Comparison of ENCODE assay signal across 9 cellular contexts in genomic region chr12:126617312-126617711, GRCh38.
DNase-seq lines count a peak whose midpoint lies in the region; ATAC-seq and TF ChIP-seq lines count a peak whose summit lies in the region.
"Had no signal": no experiment of that assay in that cellular context is flagged by ENCODE, and none has a peak within 500 bp of the region (broad histone marks: within the 10 kb centered on the region; RNA-seq: fewer than 3 reads in every experiment).

No MANE protein-coding gene starts in this region.

- H3K27me3 Mint-ChIP-seq in effector memory CD8-positive, alpha-beta T cell = peaks cover 5 to 11% of the 10 kb centered on the region in 2 donors
- no peaks in the 10 kb centered on the region for H3K27me3 Mint-ChIP-seq in stimulated activated naive CD8-positive, alpha-beta T cell treated with anti-CD3 and anti-CD28 coated beads, Interleukin-15, amount 100 ng/mL, for 72 hours

- H3K36me3 ChIP-seq in SJCRH30 (no peaks in the 10 kb centered on the region), kidney epithelial cell (ENCODE audit: control insufficient read depth, insufficient read depth, low read length) (no peaks in the 10 kb centered on the region)
- H3K36me3 ChIP-seq: ascending aorta had no signal

- no peak overlapping the region for H3K4me3 Mint-ChIP-seq in effector memory CD8-positive, alpha-beta T cell
- no peak overlapping the region for H3K4me3 Mint-ChIP-seq in stimulated activated naive CD8-positive, alpha-beta T cell treated with anti-CD3 and anti-CD28 coated beads, Interleukin-15, amount 100 ng/mL, for 72 hours

- H3K27ac Mint-ChIP-seq in effector memory CD8-positive, alpha-beta T cell = no peak overlapping the region
- no peak overlapping the region for H3K27ac Mint-ChIP-seq in stimulated activated naive CD8-positive, alpha-beta T cell treated with anti-CD3 and anti-CD28 coated beads, Interleukin-15, amount 100 ng/mL, for 72 hours

- H3K4me1 ChIP-seq in SJCRH30 = no peaks in the 10 kb centered on the region
- H3K4me1 ChIP-seq: ascending aorta had no signal

- H3K4me3 ChIP-seq in HFF-Myc (replicated peaks; ENCODE audit: low read depth, low read length) (no peak overlapping the region), SJCRH30 (no peak overlapping the region), kidney epithelial cell (ENCODE audit: low read depth, low read length) (no peak overlapping the region)
- H3K4me3 ChIP-seq: ascending aorta had no signal

- H3K9me3 ChIP-seq in SJCRH30 (replicated peaks) = no peaks in the 10 kb centered on the region

- no peaks in the 10 kb centered on the region for H3K36me3 Mint-ChIP-seq in effector memory CD8-positive, alpha-beta T cell (ENCODE audit: insufficient read depth)

- H3K27me3 ChIP-seq in SJCRH30 = no peaks in the 10 kb centered on the region
- H3K27me3 ChIP-seq in kidney epithelial cell (ENCODE audit: control insufficient read depth, insufficient read depth, low read length) = no peaks in the 10 kb centered on the region
- H3K27me3 ChIP-seq: ascending aorta had no signal

- no peaks in the 10 kb centered on the region for H3K4me1 Mint-ChIP-seq in effector memory CD8-positive, alpha-beta T cell (ENCODE audit: low read depth in 2 of 2)
- no peaks in the 10 kb centered on the region for H3K4me1 Mint-ChIP-seq in stimulated activated naive CD8-positive, alpha-beta T cell treated with anti-CD3 and anti-CD28 coated beads, Interleukin-15, amount 100 ng/mL, for 72 hours

- peak; percentile 20 for DNase-seq in DMS114 treated with DMSO at 0.1 percent for 48 hours (lab: John Stamatoyannopoulos, UW; ENCODE audit: unreplicated experiment)
- DNase-seq in HFF-Myc (ENCODE audit: extremely low read depth, low read depth) = no peak
- peak; percentile 13 to 52 for DNase-seq in SJCRH30
- DNase-seq in kidney epithelial cell (ENCODE audit: low read depth) = no peak
- no peak for DNase-seq in effector memory CD8-positive, alpha-beta T cell
- no peak for DNase-seq in stimulated activated naive CD8-positive, alpha-beta T cell treated with anti-CD3 and anti-CD28 coated beads, Interleukin-15, amount 100 ng/mL, for 72 hours
- DNase-seq in HCEC 1CT = no peak
- DNase-seq: activated CD4-positive, alpha-beta T cell treated with anti-CD3 and anti-CD28 coated beads, Interleukin-2, amount 50 U/mL, for 1 hour had no signal

- peaks cover 11 to 14% of the 10 kb centered on the region in 2 donors for H3K9me3 Mint-ChIP-seq in effector memory CD8-positive, alpha-beta T cell
- peaks cover 21 to 27% of the 10 kb centered on the region in 2 donors for H3K9me3 Mint-ChIP-seq in stimulated activated naive CD8-positive, alpha-beta T cell treated with anti-CD3 and anti-CD28 coated beads, Interleukin-15, amount 100 ng/mL, for 72 hours

- TF ChIP-seq CTCF in HFF-Myc (IDR thresholded peaks at IDR 0.05; ENCODE audit: low read depth, low read length, missing control alignments) (peak; percentile 17), kidney epithelial cell (IDR thresholded peaks at IDR 0.05; ENCODE audit: insufficient read depth, low read length, poor library complexity, severe bottlenecking) (peak; percentile 20)

- no peak for ATAC-seq in effector memory CD8-positive, alpha-beta T cell (replicated peaks)
- no peak for ATAC-seq in stimulated activated naive CD8-positive, alpha-beta T cell treated with anti-CD3 and anti-CD28 coated beads, Interleukin-15, amount 100 ng/mL, for 72 hours

- no peak overlapping the region for H3K27ac ChIP-seq in SJCRH30
- H3K27ac ChIP-seq: ascending aorta had no signal

Comparison
In these comparisons a context has a peak if more than half of its experiments do, and no peak if none do; other contexts are left out.
1. DNase-seq: peak in DMS114 treated with DMSO at 0.1 percent for 48 hours (single experiment) and SJCRH30 (2 of 2); none in HFF-Myc (single experiment), kidney epithelial cell (single experiment), effector memory CD8-positive, alpha-beta T cell (0 of 3), stimulated activated naive CD8-positive, alpha-beta T cell treated with anti-CD3 and anti-CD28 coated beads, Interleukin-15, amount 100 ng/mL, for 72 hours (0 of 2) and HCEC 1CT (single experiment).